Comparison of ENCODE assay signal across 23 cellular contexts in the genomic region with DNA sequence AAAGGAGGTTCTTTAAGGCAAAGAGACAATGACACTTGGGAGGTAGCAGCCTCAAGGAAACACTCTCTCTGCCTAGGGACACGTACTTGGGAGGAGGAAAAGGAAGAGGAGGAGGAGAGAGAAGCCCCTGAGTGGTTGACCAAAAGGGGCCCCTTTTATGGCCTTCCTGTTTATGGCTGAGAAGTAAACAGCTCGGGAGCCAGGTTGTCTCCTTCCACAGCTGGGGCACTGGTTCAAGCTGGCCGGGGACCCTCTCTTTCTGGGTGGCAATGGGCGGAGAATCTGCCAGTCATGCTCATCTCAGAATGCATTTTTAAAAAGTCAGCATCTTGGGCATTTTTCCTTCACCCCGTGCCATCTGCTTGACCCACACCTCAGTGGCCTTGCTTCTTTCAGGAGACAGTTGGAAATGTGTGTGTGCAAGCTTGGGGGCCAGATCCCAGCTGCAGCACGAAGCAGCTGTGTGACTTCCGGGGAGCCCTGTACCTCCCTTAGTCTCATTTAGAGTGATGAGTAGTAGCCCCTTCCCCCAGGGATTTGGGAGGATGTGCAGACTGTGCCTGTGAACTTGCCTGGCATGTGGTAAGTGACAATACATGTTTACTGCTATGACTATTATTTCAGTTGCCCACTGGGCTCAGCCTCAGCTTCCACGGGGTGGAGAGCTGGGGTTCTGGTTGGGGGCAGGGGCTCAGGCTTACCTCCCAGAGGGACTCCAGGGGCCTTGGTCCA. TPM values are rescaled to one million over a fixed set of nuclear protein-coding genes. Genes with fewer than 3 reads are reported as not detected.
DNase-seq lines count a peak whose midpoint lies in the region; ATAC-seq and TF ChIP-seq lines count a peak whose summit lies in the region.
"Had no signal": no experiment of that assay in that cellular context is flagged by ENCODE, and none has a peak within 500 bp of the region (broad histone marks: within the 10 kb centered on the region; RNA-seq: fewer than 3 reads in every experiment).

No MANE protein-coding gene starts in this region.

- in situ Hi-C loops in mammary epithelial cell (cut with MboI; ENCODE audit: low sequenced_read_pairs in 2 of 2), result no loop called here

- H3K9ac ChIP-seq in BLaER1 (peak overlapping the region; percentile 52; the same call in 1 of the 2 replicates), mammary epithelial cell (ENCODE audit: insufficient read depth, low read length) (no peak overlapping the region)

- H3K27ac ChIP-seq in BLaER1 (peak overlapping the region; percentile 76), hepatocyte (peak overlapping the region; percentile 9), PC-9 (no peak overlapping the region), mammary epithelial cell (ENCODE audit: insufficient read depth, low read depth, low read length) (no peak overlapping the region)
- H3K27ac ChIP-seq: breast epithelium, psoas muscle, SK-N-MC, spleen had no signal

- BruUV-seq in PC-9 (replicated peaks; lab: Mats Ljungman, UMichigan) (no TSS peak), mammary epithelial cell (replicated peaks; lab: Mats Ljungman, UMichigan) (no TSS peak)

- H4K20me1 ChIP-seq in BLaER1 (no peaks in the 10 kb centered on the region), hepatocyte (ENCODE audit: insufficient read depth, poor library complexity, severe bottlenecking) (no peaks in the 10 kb centered on the region), PC-9 (ENCODE audit: insufficient read depth) (no peaks in the 10 kb centered on the region), mammary epithelial cell (ENCODE audit: insufficient read depth, low read length) (no peaks in the 10 kb centered on the region)

- H3K9me2 ChIP-seq in hepatocyte (replicated peaks; ENCODE audit: insufficient read depth), result no peaks in the 10 kb centered on the region
- no peaks in the 10 kb centered on the region for H3K9me2 ChIP-seq in PC-9 (ENCODE audit: insufficient read depth)

- 43% methylated on average over 8 of the region's 8 CpGs for WGBS in hepatocyte (ENCODE audit: low lambda C conversion rate, missing lambda C conversion rate)
- 33% methylated on average over 5 of the region's 8 CpGs for WGBS in mammary epithelial cell (ENCODE audit: low coverage, missing lambda C conversion rate)

- no peaks in the 10 kb centered on the region for H3F3A ChIP-seq in PC-9 (ENCODE audit: insufficient read depth, low read depth)

- DNase-seq in hepatocyte (ENCODE audit: low spot score) (peak; percentile 9), PC-9 (no peak), HK-2 (ENCODE audit: unreplicated experiment) (no peak), mammary epithelial cell (no peak), HPDE6-E6E7 (ENCODE audit: extremely low spot score) (no peak)
- DNase-seq: ACHN, foreskin fibroblast, hypothalamus, NCI-H1092, NCI-H2107, NCI-H748 treated with DMSO at 0.1 percent for 48 hours, PC-3, psoas muscle, spleen had no signal

- H3K4me3 ChIP-seq in BLaER1, result peak overlapping the region; percentile 27; the same call in 1 of the 2 replicates
- no peak overlapping the region for H3K4me3 ChIP-seq in hepatocyte
- no peak overlapping the region for H3K4me3 ChIP-seq in PC-9
- H3K4me3 ChIP-seq in mammary epithelial cell (replicated peaks in 1 of 3; ENCODE audit: insufficient read depth in 1 of 3, low read depth in 2 of 3, low read length in 3 of 3), result no peak overlapping the region
- H3K4me3 ChIP-seq: breast epithelium, GM23338, psoas muscle, SK-N-MC, spleen had no signal

- intact Hi-C loops in PC-9 (cut with micrococcal nuclease; ENCODE audit: unreplicated experiment), result no loop called here
- intact Hi-C loops in mammary epithelial cell (cut with micrococcal nuclease), result loop anchor here (5.0 kb wide), 1 partner anchor 777 kb away; no protein-coding TSS in a partner anchor

- peak; percentile 47 for ATAC-seq in GM19351 (IDR thresholded peaks at IDR 0.05; ENCODE audit: unreplicated experiment)
- ATAC-seq in HG03432 (IDR thresholded peaks at IDR 0.05; ENCODE audit: unreplicated experiment), result peak; percentile 76
- ATAC-seq: activated CD4-positive, CD25-positive, alpha-beta regulatory T cell treated with anti-CD3 and anti-CD28 coated beads, Interleukin-2, amount 50 U/mL, for 24 hours; activated T-helper 17 cell treated with anti-CD3 and anti-CD28 coated beads, Interleukin-2, amount 50 U/mL, for 72 hours; GM23338; PC-3; psoas muscle had no signal

- H3K4me1 ChIP-seq in BLaER1 (peaks cover 83% of the 10 kb centered on the region), hepatocyte (ENCODE audit: insufficient read depth) (peaks cover 12% of the 10 kb centered on the region), PC-9 (replicated peaks; ENCODE audit: insufficient read depth) (no peaks in the 10 kb centered on the region), mammary epithelial cell (ENCODE audit: insufficient read depth, low read length) (no peaks in the 10 kb centered on the region)
- H3K4me1 ChIP-seq: breast epithelium, psoas muscle, spleen had no signal

- H3K79me2 ChIP-seq in hepatocyte (no peaks in the 10 kb centered on the region), PC-9 (ENCODE audit: low read depth) (no peaks in the 10 kb centered on the region), mammary epithelial cell (ENCODE audit: insufficient read depth, low read length) (no peaks in the 10 kb centered on the region)

- no peak overlapping the region for H2AFZ ChIP-seq in hepatocyte
- no peak overlapping the region for H2AFZ ChIP-seq in PC-9
- H2AFZ ChIP-seq in mammary epithelial cell (ENCODE audit: low read depth, low read length), result no peak overlapping the region
- H2AFZ ChIP-seq: GM23338 had no signal

- H3K27me3 ChIP-seq in BLaER1 (no peaks in the 10 kb centered on the region), hepatocyte (peaks cover 11% of the 10 kb centered on the region), PC-9 (ENCODE audit: insufficient read depth, low read depth) (no peaks in the 10 kb centered on the region), mammary epithelial cell (ENCODE audit: insufficient read depth, low read length) (peaks cover 3% of the 10 kb centered on the region)

- POLR2A ChIA-PET in PC-9 (lab: Charles Lee; ENCODE audit: unreplicated experiment), result no interaction called here

- H3K9me3 ChIP-seq in BLaER1, result no peaks in the 10 kb centered on the region
- no peaks in the 10 kb centered on the region for H3K9me3 ChIP-seq in hepatocyte (ENCODE audit: low read depth)
- no peaks in the 10 kb centered on the region for H3K9me3 ChIP-seq in PC-9 (ENCODE audit: insufficient read depth, low read depth)
- no peaks in the 10 kb centered on the region for H3K9me3 ChIP-seq in mammary epithelial cell (replicated peaks; ENCODE audit: insufficient read depth, low read length)
- H3K9me3 ChIP-seq: breast epithelium, psoas muscle, spleen had no signal

- TF ChIP-seq CTCF in hepatocyte (IDR thresholded peaks at IDR 0.05; ENCODE audit: poor library complexity) (no peak), PC-9 (conservative IDR thresholded peaks at IDR 0.05) (no peak), mammary epithelial cell (conservative IDR thresholded peaks at IDR 0.05 in 1 of 2, IDR thresholded peaks at IDR 0.05 in 1 of 2; ENCODE audit: extremely low read depth in 1 of 2, insufficient read depth in 1 of 2, low read depth in 1 of 2, low read length in 2 of 2) (no peak)

- CTCF ChIA-PET in PC-9 (lab: Charles Lee) (no interaction called here), mammary epithelial cell (lab: Charles Lee; ENCODE audit: low non-redundant PET) (no interaction called here)

- H3K36me3 ChIP-seq in BLaER1 (no peaks in the 10 kb centered on the region), hepatocyte (replicated peaks; ENCODE audit: insufficient read depth, low read depth) (no peaks in the 10 kb centered on the region), PC-9 (ENCODE audit: low read depth) (no peaks in the 10 kb centered on the region), mammary epithelial cell (ENCODE audit: insufficient read depth, low read length) (no peaks in the 10 kb centered on the region)
- H3K36me3 ChIP-seq: breast epithelium, spleen had no signal

- H3K4me2 ChIP-seq in BLaER1 (peak overlapping the region; percentile 77), hepatocyte (no peak overlapping the region), PC-9 (no peak overlapping the region), mammary epithelial cell (ENCODE audit: insufficient read depth, low read depth, low read length) (no peak overlapping the region)
- H3K4me2 ChIP-seq: GM23338 had no signal

- dilution Hi-C loops in mammary epithelial cell (cut with HindIII; ENCODE audit: low sequenced_read_pairs), result loop anchor here (5.0 kb wide), 1 partner anchor 92 kb away; no protein-coding TSS in a partner anchor

RNA-seq across cellular contexts. Expression of a gene that starts 33.8 kb away (rescaled TPM):
- total RNA-seq in hepatocyte (4.7 and 5.4 TPM in 2 replicates), PC-9 (2021) (not detected in 2 replicates), mammary epithelial cell (1 to 10 TPM in 1 of 2 donors, not detected in 1; 1.3 TPM)
- polyA plus RNA-seq in hepatocyte (2.0 and 2.4 TPM in 2 replicates), mammary epithelial cell (0.56 TPM)
- polyA minus RNA-seq in mammary epithelial cell, result 6.7 TPM
- total RNA-seq: activated T-helper 17 cell treated with anti-CD3 and anti-CD28 coated beads, Interleukin-2, amount 50 U/mL, for 72 hours; endothelial cell of umbilical vein; PC-3; psoas muscle; spleen had no signal
- polyA plus RNA-seq: endothelial cell of umbilical vein, psoas muscle had no signal

Comparison
In these comparisons a context has a peak if more than half of its experiments do, and no peak if none do; other contexts are left out.
1. H3K27ac ChIP-seq: peak in BLaER1 (single experiment) and hepatocyte (single experiment); none in PC-9 (single experiment) and mammary epithelial cell (single experiment).